In genomic region chr16:88455610-88456355, GRCh38 we compare ENCODE assay signal across 7 cellular contexts. TPM values are rescaled to one million over a fixed set of nuclear protein-coding genes. Genes with fewer than 3 reads are reported as not detected.
A peak's percentile ranks its signal among the peaks of the same experiment; 100 is the strongest.
DNase-seq lines count a peak whose midpoint lies in the region; ATAC-seq and TF ChIP-seq lines count a peak whose summit lies in the region.

No MANE protein-coding gene starts in this region.

- no peaks in the 10 kb centered on the region for H3K9me3 ChIP-seq in mucosa of descending colon

- no peaks in the 10 kb centered on the region for H3K36me3 ChIP-seq in mucosa of descending colon (ENCODE audit: low read depth)

- intact Hi-C loops in mucosa of descending colon (cut with DNase I, micrococcal nuclease) = no loop called here

- H3K4me1 ChIP-seq in mucosa of descending colon (ENCODE audit: low read depth) = peaks cover 20% of the 10 kb centered on the region

- peak; percentile 27 for ATAC-seq in HG03442 (IDR thresholded peaks at IDR 0.05; ENCODE audit: unreplicated experiment)
- ATAC-seq in mucosa of descending colon = peak; percentile 6

- TF ChIP-seq CTCF in mucosa of descending colon (IDR thresholded peaks at IDR 0.05) = peak; percentile 2

- H3K4me3 ChIP-seq in mucosa of descending colon = no peak overlapping the region

- peak; percentile 13 for TF ChIP-seq POLR2A in GM15510 (IDR thresholded peaks at IDR 0.05; ENCODE audit: borderline replicate concordance, extremely low read depth, insufficient read length)

- DNase-seq in activated CD4-positive, CD25-positive, alpha-beta regulatory T cell treated with anti-CD3 and anti-CD28 coated beads, Interleukin-2, amount 50 U/mL, for 16 hours (ENCODE audit: low read depth, low spot score) = peak; percentile 54
- DNase-seq in cerebellum (ENCODE audit: low spot score) (peak; percentile 51), mucosa of descending colon (peak; percentile 61 to 73 (median 72)), NCI-H187 (lab: John Stamatoyannopoulos, UW) (no peak)
- peak; percentile 76 to 87 for DNase-seq in stimulated activated CD8-positive, alpha-beta memory T cell treated with anti-CD3 and anti-CD28 coated beads, Interleukin-7, amount 100 ng/mL, for 48 hours (ENCODE audit: extremely low read depth in 1 of 2, low read depth in 1 of 2)

RNA-seq across cellular contexts. Expression of gene ZFPM1, which starts 2.7 kb away (rescaled TPM):
- total RNA-seq in cerebellum (2.8 TPM), mucosa of descending colon (10 to 100 TPM in 1 of 3 donors, 1 to 10 TPM in 2; 5.2 to 10.3 (median 7.2) TPM)

Comparison
In these comparisons a context has a peak if more than half of its experiments do, and no peak if none do; other contexts are left out.
1. DNase-seq: peak in activated CD4-positive, CD25-positive, alpha-beta regulatory T cell treated with anti-CD3 and anti-CD28 coated beads, Interleukin-2, amount 50 U/mL, for 16 hours (single experiment), cerebellum (single experiment), mucosa of descending colon (3 of 3) and stimulated activated CD8-positive, alpha-beta memory T cell treated with anti-CD3 and anti-CD28 coated beads, Interleukin-7, amount 100 ng/mL, for 48 hours (2 of 2); none in NCI-H187 (0 of 2).